Comparison of ENCODE assay signal across 17 cellular contexts in genomic region chr3:170740285-170740684, GRCh38.
A peak's percentile ranks its signal among the peaks of the same experiment; 100 is the strongest.
DNase-seq lines count a peak whose midpoint lies in the region; ATAC-seq and TF ChIP-seq lines count a peak whose summit lies in the region.
"Had no signal": no experiment of that assay in that cellular context is flagged by ENCODE, and none has a peak within 500 bp of the region (broad histone marks: within the 10 kb centered on the region; RNA-seq: fewer than 3 reads in every experiment).

No MANE protein-coding gene starts in this region.

- TF ChIP-seq CTCF in testis (IDR thresholded peaks at IDR 0.05): no peak

- no peaks in the 10 kb centered on the region for H3K9me3 ChIP-seq in muscle layer of duodenum (ENCODE audit: control insufficient read depth in 1 of 2, low read length in 2 of 2)
- H3K9me3 ChIP-seq in testis: no peaks in the 10 kb centered on the region
- H3K9me3 ChIP-seq: left lung had no signal

- H3K27me3 ChIP-seq in muscle layer of duodenum (ENCODE audit: low read depth, low read length) (no peaks in the 10 kb centered on the region), testis (no peaks in the 10 kb centered on the region)
- H3K27me3 ChIP-seq: brain microvascular endothelial cell, left lung had no signal

- H3K4me1 ChIP-seq in muscle layer of duodenum (ENCODE audit: control insufficient read depth in 1 of 2, insufficient read depth in 2 of 2, low read length in 2 of 2) (no peaks in the 10 kb centered on the region), testis (peaks cover 5% of the 10 kb centered on the region)
- H3K4me1 ChIP-seq: left lung had no signal

- H3K27ac ChIP-seq in caudate nucleus (ENCODE audit: low read depth, low read length): peak overlapping the region; percentile 90
- H3K27ac ChIP-seq in muscle layer of duodenum (ENCODE audit: low read length): peak overlapping the region; percentile 4
- peak overlapping the region; percentile 57 to 81 for H3K27ac ChIP-seq in testis
- H3K27ac ChIP-seq: brain microvascular endothelial cell had no signal

- H3K4me3 ChIP-seq in muscle layer of duodenum (ENCODE audit: low read depth in 1 of 2, low read length in 2 of 2) (no peak overlapping the region), testis (no peak overlapping the region)
- H3K4me3 ChIP-seq: GM12878, left lung had no signal

- TF ChIP-seq POLR2A in testis (IDR thresholded peaks at IDR 0.05): no peak

- no peak for ATAC-seq in GM18867 (IDR thresholded peaks at IDR 0.05; ENCODE audit: unreplicated experiment)
- ATAC-seq: GM12878 had no signal

- intact Hi-C loops in testis (cut with DNase I; ENCODE audit: low total_unique reads): no loop called here

- DNase-seq in M059J (ENCODE audit: low read depth) (peak; percentile 55), caudate nucleus (lab: John Stamatoyannopoulos, UW) (no peak), testis (no peak), NCI-H69 (lab: John Stamatoyannopoulos, UW) (no peak), NCI-H1694 treated with DMSO at 0.1 percent for 48 hours (lab: John Stamatoyannopoulos, UW) (no peak)
- DNase-seq: activated CD4-positive, alpha-beta T cell treated with anti-CD3 and anti-CD28 coated beads, Interleukin-2, amount 10 ng/mL, durations not matched to agents 7 days and 5 days; activated naive CD4-positive, alpha-beta T cell treated with anti-CD3 and anti-CD28 coated beads, Interleukin-2, amount 10 ng/mL, durations not matched to agents 7 days and 5 days; activated T-cell treated with anti-CD3 and anti-CD28 coated beads for 4 hours; brain microvascular endothelial cell; Caco-2; left lung; NCI-H2029 treated with DMSO at 0.1 percent for 48 hours; NCI-H526 treated with DMSO at 0.1 percent for 48 hours; stimulated activated CD4-positive, alpha-beta T cell treated with anti-CD3 and anti-CD28 coated beads, Interleukin-15, amount 100 ng/mL, for 24 hours had no signal

- WGBS in testis, 2 donors: 70 to 81% methylated on average over 3 of the region's 3 CpGs

- H3K36me3 ChIP-seq in muscle layer of duodenum (ENCODE audit: control insufficient read depth in 1 of 2, insufficient read depth in 2 of 2, low read length in 2 of 2): no peaks in the 10 kb centered on the region
- H3K36me3 ChIP-seq in testis (ENCODE audit: low read depth, missing control alignments): no peaks in the 10 kb centered on the region
- H3K36me3 ChIP-seq: brain microvascular endothelial cell, left lung had no signal

Comparison
In these comparisons a context has a peak if more than half of its experiments do, and no peak if none do; other contexts are left out.
1. H3K27ac ChIP-seq: peak in every context shown above with its lines; median percentile 90 in caudate nucleus; 69 in testis; 4 in muscle layer of duodenum.